10 cellular contexts compared by ENCODE assay signal in the genomic region with DNA sequence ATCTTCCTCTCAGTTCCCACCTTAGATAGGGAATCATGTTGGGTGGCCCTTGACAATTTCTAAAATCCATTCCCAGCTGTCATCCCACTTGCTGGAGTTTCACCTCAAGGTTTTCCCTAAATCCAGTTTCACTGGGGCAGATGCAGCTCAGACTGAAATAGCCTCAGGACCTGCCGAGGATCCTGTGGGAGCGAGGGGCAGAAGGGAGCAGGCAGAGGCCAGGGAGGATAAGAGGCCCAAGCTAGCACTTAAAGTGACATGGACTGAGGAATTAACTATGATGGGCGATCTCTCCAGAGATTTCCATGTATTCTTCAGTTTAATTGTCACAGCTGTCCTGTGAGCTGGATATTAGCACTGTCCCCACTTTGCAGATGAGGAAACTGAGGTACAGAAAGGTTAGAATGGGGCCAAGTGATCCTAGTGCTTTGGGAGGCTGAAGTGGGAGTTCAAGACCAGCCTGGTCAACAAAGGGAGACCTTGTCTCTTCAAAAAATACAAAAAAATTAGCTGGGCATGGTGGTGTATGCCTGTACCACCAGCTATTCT. TPM values are rescaled to one million over a fixed set of nuclear protein-coding genes. Genes with fewer than 3 reads are reported as not detected.
DNase-seq lines count a peak whose midpoint lies in the region; ATAC-seq and TF ChIP-seq lines count a peak whose summit lies in the region.
"Had no signal": no experiment of that assay in that cellular context is flagged by ENCODE, and none has a peak within 500 bp of the region (broad histone marks: within the 10 kb centered on the region; RNA-seq: fewer than 3 reads in every experiment).

No MANE protein-coding gene starts in this region.

- H3K4me1 ChIP-seq in gastroesophageal sphincter, result peaks cover 0 to 74% (median 55%) of the 10 kb centered on the region in 3 donors
- H3K4me1 ChIP-seq in stomach, result peaks cover 63 to 83% (median 76%) of the 10 kb centered on the region in 4 donors
- peaks cover 2% of the 10 kb centered on the region for H3K4me1 ChIP-seq in foreskin keratinocyte

- TF ChIP-seq POLR2A in gastroesophageal sphincter (IDR thresholded peaks at IDR 0.05), result no peak
- TF ChIP-seq POLR2A in stomach (IDR thresholded peaks at IDR 0.05), result no peak

- TF ChIP-seq EP300 in gastroesophageal sphincter (IDR thresholded peaks at IDR 0.05), result no peak
- no peak for TF ChIP-seq EP300 in stomach (IDR thresholded peaks at IDR 0.05)

- DNase-seq in activated CD4-positive, alpha-beta T cell treated with anti-CD3 and anti-CD28 coated beads, Interleukin-2, amount 10 ng/mL, durations not matched to agents 7 days and 5 days, result no peak
- DNase-seq in activated CD4-positive, alpha-beta T cell treated with anti-CD3 and anti-CD28 coated beads, Interleukin-2, amount 50 U/mL, for 48 hours, result no peak
- DNase-seq in activated naive CD8-positive, alpha-beta T cell treated with anti-CD3 and anti-CD28 coated beads, Interleukin-2, amount 10 ng/mL, durations not matched to agents 7 days and 5 days, result no peak
- DNase-seq in stomach (no peak), foreskin keratinocyte (no peak)
- no peak for DNase-seq in stimulated activated CD4-positive, alpha-beta T cell treated with anti-CD3 and anti-CD28 coated beads, Interleukin-1b, Interleukin-23, amount 100 ng/mL, for 48 hours

- POLR2A ChIA-PET in activated CD4-positive, alpha-beta T cell treated with anti-CD3 and anti-CD28 coated beads, Interleukin-2, amount 10 ng/mL, durations not matched to agents 7 days and 5 days (lab: Charles Lee), result no interaction called here
- POLR2A ChIA-PET in activated naive CD8-positive, alpha-beta T cell treated with anti-CD3 and anti-CD28 coated beads, Interleukin-2, amount 10 ng/mL, durations not matched to agents 7 days and 5 days (lab: Charles Lee), result interaction anchor here (1.0 to 3.7 kb wide), 2 partner anchors 49 to 50 kb away, joined by 4 to 40 read pairs; a partner anchor contains a TSS

- no peaks in the 10 kb centered on the region for H3K9me3 ChIP-seq in gastroesophageal sphincter
- H3K9me3 ChIP-seq in stomach, result no peaks in the 10 kb centered on the region

- H3K36me3 ChIP-seq in gastroesophageal sphincter, result peaks cover 0 to 6% of the 10 kb centered on the region in 2 donors
- no peaks in the 10 kb centered on the region for H3K36me3 ChIP-seq in stomach

- peak overlapping the region; percentile 74 to 89 for H3K4me3 ChIP-seq in gastroesophageal sphincter
- peak overlapping the region; percentile 73 to 77 (median 74) for H3K4me3 ChIP-seq in stomach

- H3K27ac Mint-ChIP-seq in activated CD4-positive, alpha-beta T cell treated with anti-CD3 and anti-CD28 coated beads, Interleukin-2, amount 10 ng/mL, durations not matched to agents 7 days and 5 days, result no peak overlapping the region
- peak overlapping the region; percentile 44 for H3K27ac Mint-ChIP-seq in activated naive CD8-positive, alpha-beta T cell treated with anti-CD3 and anti-CD28 coated beads, Interleukin-2, amount 10 ng/mL, durations not matched to agents 7 days and 5 days
- H3K27ac Mint-ChIP-seq: dendritic cell treated with granulocyte-macrophage colony-stimulating factor and Interleukin-4, amounts not matched to agents 40 ng/mL and 50 ng/mL, for 4 days had no signal

- intact Hi-C loops in stomach (cut with DNase I; ENCODE audit: low total_unique reads), result loop anchor here (5.0 kb wide), 1 partner anchor 165 kb away; no protein-coding TSS in a partner anchor

- peaks cover 2% of the 10 kb centered on the region for H3K36me3 Mint-ChIP-seq in activated CD4-positive, alpha-beta T cell treated with anti-CD3 and anti-CD28 coated beads, Interleukin-2, amount 10 ng/mL, durations not matched to agents 7 days and 5 days (ENCODE audit: low read depth)
- H3K36me3 Mint-ChIP-seq in activated naive CD8-positive, alpha-beta T cell treated with anti-CD3 and anti-CD28 coated beads, Interleukin-2, amount 10 ng/mL, durations not matched to agents 7 days and 5 days, result peaks cover 3% of the 10 kb centered on the region

- H3K27ac ChIP-seq in gastroesophageal sphincter (peak overlapping the region; percentile 1 to 99 (median 96)), stomach (peak overlapping the region; percentile 82 to 96 (median 89)), foreskin keratinocyte (no peak overlapping the region)

- 70% methylated on average over 2 of the region's 3 CpGs; no CpG with 5 or more reads in 1 of the 2 donors for WGBS in gastroesophageal sphincter (ENCODE audit: low coverage in 1 of 2), 2 donors
- 70 to 90% (median 81%) methylated on average over 3 of the region's 3 CpGs for WGBS in stomach, 5 donors

- no peaks in the 10 kb centered on the region for H3K9me3 Mint-ChIP-seq in activated CD4-positive, alpha-beta T cell treated with anti-CD3 and anti-CD28 coated beads, Interleukin-2, amount 10 ng/mL, durations not matched to agents 7 days and 5 days
- no peaks in the 10 kb centered on the region for H3K9me3 Mint-ChIP-seq in activated naive CD8-positive, alpha-beta T cell treated with anti-CD3 and anti-CD28 coated beads, Interleukin-2, amount 10 ng/mL, durations not matched to agents 7 days and 5 days
- H3K9me3 Mint-ChIP-seq: dendritic cell treated with granulocyte-macrophage colony-stimulating factor and Interleukin-4, amounts not matched to agents 40 ng/mL and 50 ng/mL, for 4 days had no signal

- H3K4me3 Mint-ChIP-seq in activated CD4-positive, alpha-beta T cell treated with anti-CD3 and anti-CD28 coated beads, Interleukin-2, amount 10 ng/mL, durations not matched to agents 7 days and 5 days, result peak overlapping the region; percentile 56
- H3K4me3 Mint-ChIP-seq in activated naive CD8-positive, alpha-beta T cell treated with anti-CD3 and anti-CD28 coated beads, Interleukin-2, amount 10 ng/mL, durations not matched to agents 7 days and 5 days, result peak overlapping the region; percentile 100
- H3K4me3 Mint-ChIP-seq: dendritic cell treated with granulocyte-macrophage colony-stimulating factor and Interleukin-4, amounts not matched to agents 40 ng/mL and 50 ng/mL, for 4 days had no signal

- CTCF ChIA-PET in activated CD4-positive, alpha-beta T cell treated with anti-CD3 and anti-CD28 coated beads, Interleukin-2, amount 10 ng/mL, durations not matched to agents 7 days and 5 days (lab: Charles Lee), result interaction anchor here (0.5 to 2.1 kb wide), 5 partner anchors 9 to 300 kb away, joined by 3 to 9 read pairs (median 3); no protein-coding TSS in a partner anchor

- ATAC-seq in activated naive CD8-positive, alpha-beta T cell treated with anti-CD3 and anti-CD28 coated beads, Interleukin-2, amount 10 ng/mL, durations not matched to agents 7 days and 5 days (ENCODE audit: low read depth), result no peak
- ATAC-seq in gastroesophageal sphincter (no peak), GM19467 (IDR thresholded peaks at IDR 0.05; ENCODE audit: unreplicated experiment) (no peak), foreskin keratinocyte (no peak)

- H3K27me3 ChIP-seq in gastroesophageal sphincter, result no peaks in the 10 kb centered on the region
- peaks cover 0 to 27% (median 0%) of the 10 kb centered on the region in 3 donors for H3K27me3 ChIP-seq in stomach
- H3K27me3 ChIP-seq in foreskin keratinocyte, result no peaks in the 10 kb centered on the region

- H3K4me1 Mint-ChIP-seq in activated CD4-positive, alpha-beta T cell treated with anti-CD3 and anti-CD28 coated beads, Interleukin-2, amount 10 ng/mL, durations not matched to agents 7 days and 5 days, result peaks cover 35% of the 10 kb centered on the region
- H3K4me1 Mint-ChIP-seq in activated naive CD8-positive, alpha-beta T cell treated with anti-CD3 and anti-CD28 coated beads, Interleukin-2, amount 10 ng/mL, durations not matched to agents 7 days and 5 days, result peaks cover 32% of the 10 kb centered on the region

- no peak for TF ChIP-seq CTCF in gastroesophageal sphincter (IDR thresholded peaks at IDR 0.05)
- TF ChIP-seq CTCF in stomach (IDR thresholded peaks at IDR 0.05), result no peak
- no peak for TF ChIP-seq CTCF in foreskin keratinocyte (conservative IDR thresholded peaks at IDR 0.05)

- H3K27me3 Mint-ChIP-seq in activated CD4-positive, alpha-beta T cell treated with anti-CD3 and anti-CD28 coated beads, Interleukin-2, amount 10 ng/mL, durations not matched to agents 7 days and 5 days, result peaks cover 21% of the 10 kb centered on the region
- H3K27me3 Mint-ChIP-seq in activated naive CD8-positive, alpha-beta T cell treated with anti-CD3 and anti-CD28 coated beads, Interleukin-2, amount 10 ng/mL, durations not matched to agents 7 days and 5 days, result peaks cover 15% of the 10 kb centered on the region

RNA-seq across cellular contexts. Expression of gene NBL1, which starts 2.7 kb away (rescaled TPM):
- 10 to 100 TPM; 17.5 to 22.0 TPM for total RNA-seq in activated CD4-positive, alpha-beta T cell treated with anti-CD3 and anti-CD28 coated beads, Interleukin-2, amount 10 ng/mL, durations not matched to agents 7 days and 5 days
- 10 to 100 TPM; 35.3 to 36.0 TPM for total RNA-seq in activated naive CD8-positive, alpha-beta T cell treated with anti-CD3 and anti-CD28 coated beads, Interleukin-2, amount 10 ng/mL, durations not matched to agents 7 days and 5 days
- total RNA-seq in gastroesophageal sphincter (100 to 1,000 TPM; 203 to 343 (median 301) TPM), stomach (100 to 1,000 TPM in 1 of 5 donors, 10 to 100 TPM in 4; 63.2 to 257 (median 83.5) TPM), foreskin keratinocyte (93.4 and 105 TPM in 2 replicates)
- polyA plus RNA-seq in stomach (100 to 1,000 TPM; 111 to 200 (median 121) TPM), foreskin keratinocyte (119 and 130 TPM in 2 replicates)

RNA-seq across cellular contexts. Expression of gene HTR6, which starts 17.8 kb away (rescaled TPM):
- total RNA-seq in activated CD4-positive, alpha-beta T cell treated with anti-CD3 and anti-CD28 coated beads, Interleukin-2, amount 10 ng/mL, durations not matched to agents 7 days and 5 days, result under 1 TPM in 1 of 2 experiments, not detected in 1; 0.10 TPM
- total RNA-seq in activated naive CD8-positive, alpha-beta T cell treated with anti-CD3 and anti-CD28 coated beads, Interleukin-2, amount 10 ng/mL, durations not matched to agents 7 days and 5 days, result under 1 TPM in 1 of 2 experiments, not detected in 1; 0.14 TPM
- total RNA-seq in gastroesophageal sphincter, result not detected
- total RNA-seq in stomach, result not detected
- polyA plus RNA-seq in stomach, result not detected
- not detected in 2 replicates for total RNA-seq in foreskin keratinocyte
- polyA plus RNA-seq in foreskin keratinocyte, result not detected in 2 replicates
- total RNA-seq: myocyte had no signal
